ENCODE assay signal across 23 cellular contexts in genomic region chr7:101405474-101406067, GRCh38. TPM values are rescaled to one million over a fixed set of nuclear protein-coding genes. Genes with fewer than 3 reads are reported as not detected.
"Had no signal": no experiment of that assay in that cellular context is flagged by ENCODE, and none has a peak within 500 bp of the region (broad histone marks: within the 10 kb centered on the region; RNA-seq: fewer than 3 reads in every experiment).

No MANE protein-coding gene starts in this region.

- H3K27me3 ChIP-seq: colonic mucosa, right lobe of liver, thyroid gland, upper lobe of left lung, vagina had no signal

- ATAC-seq: heart left ventricle; natural killer cell; psoas muscle; right lobe of liver; stimulated activated effector memory CD8-positive, alpha-beta T cell treated with anti-CD3 and anti-CD28 coated beads, Interleukin-12 subunit alpha, Interleukin-12 subunit beta, amount 100 ng/mL, for 72 hours; stimulated activated naive CD8-positive, alpha-beta T cell treated with anti-CD3 and anti-CD28 coated beads, Interleukin-15, Interleukin-2, amounts not matched to agents 100 U/mL and 50 U/mL, for 24 hours had no signal

- H3K36me3 Mint-ChIP-seq: natural killer cell; stimulated activated effector memory CD8-positive, alpha-beta T cell treated with anti-CD3 and anti-CD28 coated beads, Interleukin-12 subunit alpha, Interleukin-12 subunit beta, amount 100 ng/mL, for 72 hours had no signal

- H3K36me3 ChIP-seq: colonic mucosa, heart left ventricle, neutrophil, right lobe of liver, suprapubic skin, thyroid gland, upper lobe of left lung, vagina had no signal

- H3K4me1 Mint-ChIP-seq: natural killer cell; stimulated activated effector memory CD8-positive, alpha-beta T cell treated with anti-CD3 and anti-CD28 coated beads, Interleukin-12 subunit alpha, Interleukin-12 subunit beta, amount 100 ng/mL, for 72 hours had no signal

- DNase-seq: colonic mucosa; dermis blood vessel endothelial cell; effector CD4-positive, alpha-beta T cell; heart left ventricle; hippocampal formation; kidney glomerular epithelial cell; natural killer cell; psoas muscle; retina; right lobe of liver; stimulated activated CD4-positive, alpha-beta T cell treated with anti-CD3 and anti-CD28 coated beads, Interleukin-4, amount 100 ng/mL, for 1 hour; stimulated activated CD8-positive, alpha-beta memory T cell treated with anti-CD3 and anti-CD28 coated beads, Interleukin-4, amount 100 ng/mL, for 48 hours; stimulated activated naive CD8-positive, alpha-beta T cell treated with anti-CD3 and anti-CD28 coated beads, Interleukin-15, Interleukin-2, amounts not matched to agents 100 U/mL and 50 U/mL, for 24 hours; thyroid gland had no signal

- H3K4me1 ChIP-seq: colonic mucosa, psoas muscle, right lobe of liver had no signal

- H3K4me3 ChIP-seq: colonic mucosa, heart left ventricle, psoas muscle, right lobe of liver, suprapubic skin, thyroid gland, upper lobe of left lung, vagina had no signal

- H3K27ac Mint-ChIP-seq: natural killer cell; stimulated activated effector memory CD8-positive, alpha-beta T cell treated with anti-CD3 and anti-CD28 coated beads, Interleukin-12 subunit alpha, Interleukin-12 subunit beta, amount 100 ng/mL, for 72 hours had no signal

- H3K9me3 ChIP-seq: colonic mucosa, neutrophil, right lobe of liver, thyroid gland, vagina had no signal

- H3K27ac ChIP-seq: colonic mucosa, heart left ventricle, neutrophil, psoas muscle, right lobe of liver, suprapubic skin, thyroid gland, upper lobe of left lung, vagina had no signal

- H3K4me3 Mint-ChIP-seq: natural killer cell; stimulated activated effector memory CD8-positive, alpha-beta T cell treated with anti-CD3 and anti-CD28 coated beads, Interleukin-12 subunit alpha, Interleukin-12 subunit beta, amount 100 ng/mL, for 72 hours had no signal

RNA-seq across cellular contexts. Expression of gene COL26A1, which starts 42.9 kb away (rescaled TPM):
- total RNA-seq: dermis blood vessel endothelial cell, glomerular endothelial cell, lung microvascular endothelial cell, osteoblast, psoas muscle, thyroid gland, vagina had no signal
- polyA plus RNA-seq: esophagus, heart left ventricle had no signal
